In the genomic region with DNA sequence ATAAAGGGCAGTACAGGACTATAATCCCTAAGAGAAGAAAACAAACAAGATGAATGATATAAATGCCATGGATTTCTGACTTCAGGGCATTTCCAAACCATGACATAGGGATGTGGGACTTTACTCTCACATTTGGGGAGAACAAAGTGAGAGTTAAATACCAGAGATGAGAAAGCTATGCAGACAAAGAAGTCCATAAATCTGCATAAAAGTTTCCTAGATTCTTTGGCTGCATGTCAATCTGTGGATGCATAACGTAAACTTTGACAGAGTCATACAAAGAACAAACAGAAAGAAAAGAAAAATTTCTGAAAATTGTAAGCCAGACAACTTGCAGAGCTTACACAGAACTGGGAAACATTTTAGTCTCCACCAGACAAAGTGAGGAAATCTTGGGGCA, we compare ENCODE assay signal across 15 cellular contexts. TPM values are rescaled to one million over a fixed set of nuclear protein-coding genes. Genes with fewer than 3 reads are reported as not detected.
DNase-seq lines count a peak whose midpoint lies in the region; ATAC-seq lines count a peak whose summit lies in the region.
"Had no signal": no experiment of that assay in that cellular context is flagged by ENCODE, and none has a peak within 500 bp of the region (broad histone marks: within the 10 kb centered on the region; RNA-seq: fewer than 3 reads in every experiment).

No MANE protein-coding gene starts in this region.

- H3K36me3 ChIP-seq in adipocyte (ENCODE audit: control insufficient read depth, insufficient read depth, low read length, severe bottlenecking) (no peaks in the 10 kb centered on the region), trophoblast cell (ENCODE audit: control insufficient read depth in 1 of 2, insufficient read depth in 2 of 2, low read length in 2 of 2) (no peaks in the 10 kb centered on the region)

- H2AFZ ChIP-seq in trophoblast cell (ENCODE audit: insufficient read depth, low read length, poor library complexity) = no peak overlapping the region

- DNase-seq in EL (peak; percentile 24), adipocyte (ENCODE audit: low read depth) (peak; percentile 63), fibroblast of peridontal ligament (ENCODE audit: extremely low read depth) (peak; percentile 44), trophoblast cell (peak; percentile 60 to 93), substantia nigra (lab: John Stamatoyannopoulos, UW) (no peak)
- DNase-seq: CD8-positive, alpha-beta T cell; COR-L47; DMS153; DMS79 treated with DMSO at 0.1 percent for 48 hours; GF-D8 had no signal

- H3K9ac ChIP-seq in adipocyte (ENCODE audit: low read length) = no peak overlapping the region
- H3K9ac ChIP-seq in trophoblast cell (ENCODE audit: low read length) = no peak overlapping the region

- no peak overlapping the region for H3K4me3 Mint-ChIP-seq in activated T-helper 17 cell treated with anti-CD3 and anti-CD28 coated beads, Interleukin-2, amount 50 U/mL, for 72 hours
- H3K4me3 Mint-ChIP-seq: CD14-positive monocyte; CD8-positive, alpha-beta T cell had no signal

- H3K27ac Mint-ChIP-seq in activated T-helper 17 cell treated with anti-CD3 and anti-CD28 coated beads, Interleukin-2, amount 50 U/mL, for 72 hours = no peak overlapping the region
- H3K27ac Mint-ChIP-seq: CD14-positive monocyte; CD8-positive, alpha-beta T cell had no signal

- no peak overlapping the region for H2AK5ac ChIP-seq in trophoblast cell (ENCODE audit: low read length)

- no peak overlapping the region for H3K4me2 ChIP-seq in trophoblast cell (ENCODE audit: low read length)

- H2BK12ac ChIP-seq in trophoblast cell (ENCODE audit: low read length) = no peak overlapping the region

- no peak overlapping the region for H3K18ac ChIP-seq in trophoblast cell (ENCODE audit: low read length)

- no peaks in the 10 kb centered on the region for H3K27me3 ChIP-seq in adipocyte (replicated peaks; ENCODE audit: control insufficient read depth, insufficient read depth, low read length)
- no peaks in the 10 kb centered on the region for H3K27me3 ChIP-seq in trophoblast cell (ENCODE audit: insufficient read depth, low read length)

- H3K9me3 ChIP-seq in adipocyte (ENCODE audit: control insufficient read depth, low read length) = peaks cover 6% of the 10 kb centered on the region
- no peaks in the 10 kb centered on the region for H3K9me3 ChIP-seq in trophoblast cell (ENCODE audit: insufficient read depth, low read depth, low read length)

- H4K8ac ChIP-seq in trophoblast cell (ENCODE audit: low read depth, low read length) = no peak overlapping the region

- no peaks in the 10 kb centered on the region for H3K36me3 Mint-ChIP-seq in activated T-helper 17 cell treated with anti-CD3 and anti-CD28 coated beads, Interleukin-2, amount 50 U/mL, for 72 hours (ENCODE audit: low read depth)

- H3K23ac ChIP-seq in trophoblast cell (ENCODE audit: low read length) = no peak overlapping the region

- no peaks in the 10 kb centered on the region for H3K4me1 Mint-ChIP-seq in activated T-helper 17 cell treated with anti-CD3 and anti-CD28 coated beads, Interleukin-2, amount 50 U/mL, for 72 hours
- H3K4me1 Mint-ChIP-seq: CD14-positive monocyte had no signal

- H3K4me3 ChIP-seq in adipocyte (ENCODE audit: low read length) (no peak overlapping the region), trophoblast cell (ENCODE audit: low read depth, low read length) (no peak overlapping the region)

- no peak overlapping the region for H3K27ac ChIP-seq in trophoblast cell (ENCODE audit: low read depth, low read length)
- no peak overlapping the region for H3K27ac ChIP-seq in substantia nigra (ENCODE audit: low read depth, low read length, poor library complexity, severe bottlenecking)
- H3K27ac ChIP-seq: HL-60 had no signal

- no peak overlapping the region for H4K12ac ChIP-seq in trophoblast cell (ENCODE audit: low read depth, low read length)

- no peak overlapping the region for H4K91ac ChIP-seq in trophoblast cell (ENCODE audit: low read depth, low read length)

- no peak overlapping the region for H3K14ac ChIP-seq in trophoblast cell (ENCODE audit: low read length)

- H3K27me3 Mint-ChIP-seq in activated T-helper 17 cell treated with anti-CD3 and anti-CD28 coated beads, Interleukin-2, amount 50 U/mL, for 72 hours = no peaks in the 10 kb centered on the region

- no peaks in the 10 kb centered on the region for H3K79me1 ChIP-seq in trophoblast cell (ENCODE audit: low read length)

- H3K9me3 Mint-ChIP-seq in activated T-helper 17 cell treated with anti-CD3 and anti-CD28 coated beads, Interleukin-2, amount 50 U/mL, for 72 hours = peaks cover 4% of the 10 kb centered on the region

- no peak overlapping the region for H2BK5ac ChIP-seq in trophoblast cell (ENCODE audit: low read depth, low read length, poor library complexity)

- no peak overlapping the region for H3K4ac ChIP-seq in trophoblast cell (ENCODE audit: low read depth, low read length)

- ATAC-seq in activated T-helper 17 cell treated with anti-CD3 and anti-CD28 coated beads, Interleukin-2, amount 50 U/mL, for 72 hours (replicated peaks) = no peak
- ATAC-seq in HG03139 (IDR thresholded peaks at IDR 0.05; ENCODE audit: unreplicated experiment) = no peak
- ATAC-seq: CD8-positive, alpha-beta T cell; HCT116 had no signal

- no peak overlapping the region for H2BK120ac ChIP-seq in trophoblast cell (ENCODE audit: insufficient read depth, low read length, poor library complexity)

- H3K4me1 ChIP-seq in adipocyte (ENCODE audit: control insufficient read depth, insufficient read depth, low read length) (no peaks in the 10 kb centered on the region), trophoblast cell (ENCODE audit: control insufficient read depth in 1 of 2, insufficient read depth in 2 of 2, low read length in 2 of 2) (no peaks in the 10 kb centered on the region)

- H3K79me2 ChIP-seq in trophoblast cell (ENCODE audit: control insufficient read depth, insufficient read depth, low read length, poor library complexity) = no peaks in the 10 kb centered on the region

- no CpG with 5 or more reads among the region's 1 CpG for WGBS in trophoblast cell (ENCODE audit: extremely low coverage, insufficient coverage, insufficient read length)

RNA-seq across cellular contexts. Expression of a gene that starts 11.7 kb away (rescaled TPM):
- polyA plus RNA-seq in trophoblast cell (2013) = 1.3 and 1.9 TPM in 2 replicates
- 1 to 10 TPM; 4.3 to 8.4 TPM for total RNA-seq in activated T-helper 17 cell treated with anti-CD3 and anti-CD28 coated beads, Interleukin-2, amount 50 U/mL, for 72 hours

Comparison
In these comparisons a context has a peak if more than half of its experiments do, and no peak if none do; other contexts are left out.
1. DNase-seq: peak in EL (single experiment), adipocyte (single experiment), fibroblast of peridontal ligament (single experiment) and trophoblast cell (2 of 2); none in substantia nigra (0 of 49).